Comparison of ENCODE assay signal across 24 cellular contexts in genomic region chr1:187237542-187237941, GRCh38.
DNase-seq lines count a peak whose midpoint lies in the region; ATAC-seq, FAIRE-seq and TF ChIP-seq lines count a peak whose summit lies in the region.
"Had no signal": no experiment of that assay in that cellular context is flagged by ENCODE, and none has a peak within 500 bp of the region (broad histone marks: within the 10 kb centered on the region; RNA-seq: fewer than 3 reads in every experiment).

No MANE protein-coding gene starts in this region.

- ATAC-seq in activated CD8-positive, alpha-beta memory T cell treated with anti-CD3 and anti-CD28 coated beads, Interleukin-2, amount 10 ng/mL, durations not matched to agents 7 days and 5 days, result no peak
- no peak for ATAC-seq in GM21576 (IDR thresholded peaks at IDR 0.05; ENCODE audit: unreplicated experiment)
- ATAC-seq: A549, K562, Right ventricle myocardium inferior, T-cell had no signal

- no peak overlapping the region for H3K4me3 Mint-ChIP-seq in activated CD8-positive, alpha-beta memory T cell treated with anti-CD3 and anti-CD28 coated beads, Interleukin-2, amount 10 ng/mL, durations not matched to agents 7 days and 5 days
- H3K4me3 Mint-ChIP-seq: T-cell had no signal

- no peaks in the 10 kb centered on the region for H3K9me3 Mint-ChIP-seq in activated CD8-positive, alpha-beta memory T cell treated with anti-CD3 and anti-CD28 coated beads, Interleukin-2, amount 10 ng/mL, durations not matched to agents 7 days and 5 days (ENCODE audit: low read depth)

- H3K27me3 Mint-ChIP-seq in activated CD8-positive, alpha-beta memory T cell treated with anti-CD3 and anti-CD28 coated beads, Interleukin-2, amount 10 ng/mL, durations not matched to agents 7 days and 5 days, result no peaks in the 10 kb centered on the region
- H3K27me3 Mint-ChIP-seq: CD4-positive, alpha-beta memory T cell; T-cell had no signal

- no peaks in the 10 kb centered on the region for H3K36me3 Mint-ChIP-seq in activated CD8-positive, alpha-beta memory T cell treated with anti-CD3 and anti-CD28 coated beads, Interleukin-2, amount 10 ng/mL, durations not matched to agents 7 days and 5 days
- H3K36me3 Mint-ChIP-seq: CD4-positive, alpha-beta memory T cell; T-cell had no signal

- peak; percentile 84 for FAIRE-seq in D721Med (lab: Jason Lieb, UNC)
- FAIRE-seq in TTC549 (lab: Jason Lieb, UNC), result peak; percentile 54
- FAIRE-seq: GM18507, K562 had no signal

- CTCF ChIA-PET in activated CD8-positive, alpha-beta memory T cell treated with anti-CD3 and anti-CD28 coated beads, Interleukin-2, amount 10 ng/mL, durations not matched to agents 7 days and 5 days (lab: Charles Lee), result no interaction called here

- DNase-seq in D721Med (ENCODE audit: insufficient read length, low spot score), result no peak
- peak; percentile 68 for DNase-seq in ELR (ENCODE audit: low read depth)
- DNase-seq in dedifferentiated amniotic fluid mesenchymal stem cell (ENCODE audit: extremely low spot score), result peak; percentile 64
- no peak for DNase-seq in activated CD8-positive, alpha-beta memory T cell treated with anti-CD3 and anti-CD28 coated beads, Interleukin-2, amount 10 ng/mL, durations not matched to agents 7 days and 5 days
- DNase-seq in NCI-H1417 treated with DMSO at 0.1 percent for 48 hours (lab: John Stamatoyannopoulos, UW), result no peak
- DNase-seq: C1 segment of cervical spinal cord; Caco-2; CD4-positive, alpha-beta memory T cell; DMS 273 treated with DMSO at 0.1 percent for 48 hours; DMS79; GOT3; NCI-H1694; NCI-H2029 treated with DMSO at 0.1 percent for 48 hours; NCI-H446 treated with DMSO at 0.1 percent for 48 hours; NCI-H526; PC-9; SJCRH30; T-cell had no signal

- no peak overlapping the region for H3K27ac Mint-ChIP-seq in activated CD8-positive, alpha-beta memory T cell treated with anti-CD3 and anti-CD28 coated beads, Interleukin-2, amount 10 ng/mL, durations not matched to agents 7 days and 5 days
- H3K27ac Mint-ChIP-seq: CD4-positive, alpha-beta memory T cell; T-cell had no signal

- no peak for TF ChIP-seq CTCF in D721Med (IDR thresholded peaks at IDR 0.05; ENCODE audit: insufficient read depth, missing control alignments)

- no peaks in the 10 kb centered on the region for H3K4me1 Mint-ChIP-seq in activated CD8-positive, alpha-beta memory T cell treated with anti-CD3 and anti-CD28 coated beads, Interleukin-2, amount 10 ng/mL, durations not matched to agents 7 days and 5 days
- H3K4me1 Mint-ChIP-seq: CD4-positive, alpha-beta memory T cell had no signal

Comparison
In these comparisons a context has a peak if more than half of its experiments do, and no peak if none do; other contexts are left out.
1. DNase-seq: peak in ELR (single experiment) and dedifferentiated amniotic fluid mesenchymal stem cell (single experiment); none in D721Med (single experiment), activated CD8-positive, alpha-beta memory T cell treated with anti-CD3 and anti-CD28 coated beads, Interleukin-2, amount 10 ng/mL, durations not matched to agents 7 days and 5 days (single experiment) and NCI-H1417 treated with DMSO at 0.1 percent for 48 hours (single experiment).